ENCODE assay signal across 8 cellular contexts in the genomic region with DNA sequence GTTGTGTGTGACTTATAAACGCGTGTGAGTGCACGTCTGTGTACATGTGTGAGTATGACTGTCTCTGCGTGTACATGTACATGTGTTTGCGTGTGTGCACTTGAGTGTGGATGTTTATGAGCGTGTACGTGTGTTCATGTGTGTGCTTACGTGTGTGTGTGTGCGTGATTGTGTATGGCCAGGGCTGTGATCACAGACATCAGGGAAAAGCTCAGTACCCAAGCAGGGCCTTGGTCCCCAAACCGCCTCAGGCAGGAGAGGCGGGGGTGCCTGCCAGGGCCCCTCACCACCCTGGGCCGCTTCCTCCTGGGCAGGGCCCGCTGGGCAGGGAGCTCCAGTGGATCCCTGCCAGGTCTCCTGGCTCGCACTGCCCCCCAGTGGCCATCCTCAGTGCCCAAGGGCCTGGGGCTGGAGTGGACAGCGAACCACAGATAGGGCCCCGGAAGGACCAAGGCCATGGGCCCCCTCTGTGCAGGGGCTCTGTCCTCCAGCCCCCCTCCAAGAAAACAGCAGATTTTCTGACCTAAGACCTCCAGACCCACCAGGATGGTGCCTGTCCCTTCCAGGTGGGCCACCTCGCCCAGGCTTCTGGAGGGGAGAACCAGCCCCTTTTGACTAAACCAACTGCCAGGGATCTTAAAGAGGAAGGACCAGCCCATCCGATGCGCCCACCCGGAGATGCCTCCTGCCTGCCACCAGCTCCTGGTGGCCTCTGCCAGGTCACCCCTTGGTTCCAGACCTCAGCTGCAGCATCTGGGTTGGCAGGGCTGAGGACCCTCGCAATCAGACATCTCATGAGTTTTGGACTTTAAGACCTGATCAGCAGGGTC.
DNase-seq lines count a peak whose midpoint lies in the region; ATAC-seq and TF ChIP-seq lines count a peak whose summit lies in the region.

No MANE protein-coding gene starts in this region.

- H3K27ac Mint-ChIP-seq in activated CD4-positive, alpha-beta T cell treated with anti-CD3 and anti-CD28 coated beads, Interleukin-2, amount 10 ng/mL, durations not matched to agents 7 days and 5 days = no peak overlapping the region
- peak overlapping the region; percentile 80 for H3K27ac Mint-ChIP-seq in glutamatergic neuron (ENCODE audit: unreplicated experiment)

- H3K27me3 Mint-ChIP-seq in activated CD4-positive, alpha-beta T cell treated with anti-CD3 and anti-CD28 coated beads, Interleukin-2, amount 10 ng/mL, durations not matched to agents 7 days and 5 days = no peaks in the 10 kb centered on the region
- H3K27me3 Mint-ChIP-seq in glutamatergic neuron (ENCODE audit: unreplicated experiment) = peaks cover 3% of the 10 kb centered on the region

- no peak for ATAC-seq in GM21360 (IDR thresholded peaks at IDR 0.05; ENCODE audit: unreplicated experiment)
- ATAC-seq in HG03442 (IDR thresholded peaks at IDR 0.05; ENCODE audit: unreplicated experiment) = no peak

- no peak overlapping the region for H3K4me3 Mint-ChIP-seq in activated CD4-positive, alpha-beta T cell treated with anti-CD3 and anti-CD28 coated beads, Interleukin-2, amount 10 ng/mL, durations not matched to agents 7 days and 5 days
- H3K4me3 Mint-ChIP-seq in glutamatergic neuron (ENCODE audit: unreplicated experiment) = no peak overlapping the region

- peak; percentile 81 for TF ChIP-seq CTCF in glutamatergic neuron (IDR thresholded peaks at IDR 0.05; ENCODE audit: partially characterized antibody, unreplicated experiment)

- H3K9me3 Mint-ChIP-seq in activated CD4-positive, alpha-beta T cell treated with anti-CD3 and anti-CD28 coated beads, Interleukin-2, amount 10 ng/mL, durations not matched to agents 7 days and 5 days = no peaks in the 10 kb centered on the region
- H3K9me3 Mint-ChIP-seq in glutamatergic neuron (ENCODE audit: unreplicated experiment) = peaks cover 2% of the 10 kb centered on the region

- H3K36me3 Mint-ChIP-seq in activated CD4-positive, alpha-beta T cell treated with anti-CD3 and anti-CD28 coated beads, Interleukin-2, amount 10 ng/mL, durations not matched to agents 7 days and 5 days (ENCODE audit: low read depth) = no peaks in the 10 kb centered on the region
- H3K36me3 Mint-ChIP-seq in glutamatergic neuron (ENCODE audit: unreplicated experiment) = no peaks in the 10 kb centered on the region

- CTCF ChIA-PET in activated CD4-positive, alpha-beta T cell treated with anti-CD3 and anti-CD28 coated beads, Interleukin-2, amount 10 ng/mL, durations not matched to agents 7 days and 5 days (lab: Charles Lee) = interaction anchor here (1.4 kb wide), 1 partner anchor 16 kb away, joined by 3 read pairs; no protein-coding TSS in a partner anchor

- no peaks in the 10 kb centered on the region for H3K4me1 Mint-ChIP-seq in activated CD4-positive, alpha-beta T cell treated with anti-CD3 and anti-CD28 coated beads, Interleukin-2, amount 10 ng/mL, durations not matched to agents 7 days and 5 days
- H3K4me1 Mint-ChIP-seq in glutamatergic neuron (ENCODE audit: low read depth, unreplicated experiment) = peaks cover 3% of the 10 kb centered on the region

- POLR2A ChIA-PET in activated CD4-positive, alpha-beta T cell treated with anti-CD3 and anti-CD28 coated beads, Interleukin-2, amount 10 ng/mL, durations not matched to agents 7 days and 5 days (lab: Charles Lee) = no interaction called here

- DNase-seq in NCI-H82 (lab: John Stamatoyannopoulos, UW) (peak; percentile 61), NCI-H82 treated with DMSO at 0.1 percent for 48 hours (lab: John Stamatoyannopoulos, UW; ENCODE audit: unreplicated experiment) (no peak), Kasumi-1 (lab: John Stamatoyannopoulos, UW) (peak; percentile 10 to 33), glutamatergic neuron (peak; percentile 85), putamen (ENCODE audit: low spot score) (peak; percentile 25)
- peak; percentile 30 for DNase-seq in activated CD4-positive, alpha-beta T cell treated with anti-CD3 and anti-CD28 coated beads, Interleukin-2, amount 10 ng/mL, durations not matched to agents 7 days and 5 days
